ENCODE assay signal across 9 cellular contexts in the genomic region with DNA sequence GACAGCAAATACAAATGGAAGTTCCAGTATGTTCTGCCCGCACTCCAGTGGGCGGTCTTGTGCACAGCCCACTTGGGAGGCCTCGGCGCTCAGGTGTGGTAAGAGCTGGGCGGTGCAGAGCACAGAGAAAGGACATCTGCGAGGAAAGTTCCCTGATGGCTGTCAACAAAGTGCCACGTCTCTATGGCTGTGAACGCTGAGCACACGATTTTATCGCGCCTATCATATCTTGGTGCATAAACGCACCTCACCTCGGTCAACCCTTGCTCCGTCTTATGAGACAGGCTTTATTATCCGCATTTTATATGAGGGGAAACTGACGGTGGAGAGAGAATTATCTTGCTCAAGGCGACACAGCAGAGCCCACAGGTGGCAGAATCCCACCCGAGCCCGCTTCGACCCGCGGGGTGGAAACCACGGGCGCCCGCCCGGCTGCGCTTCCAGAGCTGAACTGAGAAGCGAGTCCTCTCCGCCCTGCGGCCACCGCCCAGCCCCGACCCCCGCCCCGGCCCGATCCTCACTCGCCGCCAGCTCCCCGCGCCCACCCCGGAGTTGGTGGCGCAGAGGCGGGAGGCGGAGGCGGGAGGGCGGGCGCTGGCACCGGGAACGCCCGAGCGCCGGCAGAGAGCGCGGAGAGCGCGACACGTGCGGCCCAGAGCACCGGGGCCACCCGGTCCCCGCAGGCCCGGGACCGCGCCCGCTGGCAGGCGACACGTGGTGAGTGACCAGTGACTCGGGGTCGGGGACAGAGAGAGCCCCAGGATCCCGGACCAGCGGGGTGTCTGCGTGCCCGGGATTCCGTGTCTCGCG. TPM values are rescaled to one million over a fixed set of nuclear protein-coding genes. Genes with fewer than 3 reads are reported as not detected.
DNase-seq lines count a peak whose midpoint lies in the region; ATAC-seq and TF ChIP-seq lines count a peak whose summit lies in the region.
"Had no signal": no experiment of that assay in that cellular context is flagged by ENCODE, and none has a peak within 500 bp of the region (broad histone marks: within the 10 kb centered on the region; RNA-seq: fewer than 3 reads in every experiment).

A gene with protein sequence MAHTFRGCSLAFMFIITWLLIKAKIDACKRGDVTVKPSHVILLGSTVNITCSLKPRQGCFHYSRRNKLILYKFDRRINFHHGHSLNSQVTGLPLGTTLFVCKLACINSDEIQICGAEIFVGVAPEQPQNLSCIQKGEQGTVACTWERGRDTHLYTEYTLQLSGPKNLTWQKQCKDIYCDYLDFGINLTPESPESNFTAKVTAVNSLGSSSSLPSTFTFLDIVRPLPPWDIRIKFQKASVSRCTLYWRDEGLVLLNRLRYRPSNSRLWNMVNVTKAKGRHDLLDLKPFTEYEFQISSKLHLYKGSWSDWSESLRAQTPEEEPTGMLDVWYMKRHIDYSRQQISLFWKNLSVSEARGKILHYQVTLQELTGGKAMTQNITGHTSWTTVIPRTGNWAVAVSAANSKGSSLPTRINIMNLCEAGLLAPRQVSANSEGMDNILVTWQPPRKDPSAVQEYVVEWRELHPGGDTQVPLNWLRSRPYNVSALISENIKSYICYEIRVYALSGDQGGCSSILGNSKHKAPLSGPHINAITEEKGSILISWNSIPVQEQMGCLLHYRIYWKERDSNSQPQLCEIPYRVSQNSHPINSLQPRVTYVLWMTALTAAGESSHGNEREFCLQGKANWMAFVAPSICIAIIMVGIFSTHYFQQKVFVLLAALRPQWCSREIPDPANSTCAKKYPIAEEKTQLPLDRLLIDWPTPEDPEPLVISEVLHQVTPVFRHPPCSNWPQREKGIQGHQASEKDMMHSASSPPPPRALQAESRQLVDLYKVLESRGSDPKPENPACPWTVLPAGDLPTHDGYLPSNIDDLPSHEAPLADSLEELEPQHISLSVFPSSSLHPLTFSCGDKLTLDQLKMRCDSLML (plus strand): TSS at position 623 of the 810 bp plus-strand sequence. CDS start 12,496 bp downstream, outside the sequence.

- peak within 1 kb of the TSS; percentile 14; the same call in 1 of the 2 replicates for H3K4me3 ChIP-seq in GM12864 (ENCODE audit: low read depth, low read length)
- H3K4me3 ChIP-seq in mesodermal cell (ENCODE audit: extremely low read depth, insufficient read depth, low read length, poor library complexity, severe bottlenecking): peak within 1 kb of the TSS; percentile 34

- ATAC-seq in HG03066 (IDR thresholded peaks at IDR 0.05; ENCODE audit: low read depth, unreplicated experiment): peak; percentile 56
- ATAC-seq in GM18519 (IDR thresholded peaks at IDR 0.05; ENCODE audit: low FRiP score, unreplicated experiment): no peak

- no peak for TF ChIP-seq CTCF in GM12864 (IDR thresholded peaks at IDR 0.05; ENCODE audit: low read depth, low read length, missing control alignments)

- 6 to 7% methylated on average over 50 to 57 of the region's 75 CpGs for WGBS in mesodermal cell (ENCODE audit: insufficient coverage in 2 of 2), 2 experiments

- no peaks in the 10 kb centered on the region for H3K36me3 ChIP-seq in mesodermal cell (ENCODE audit: control insufficient read depth, insufficient read depth, low read length)

- H3K9me3 ChIP-seq in mesodermal cell (ENCODE audit: control insufficient read depth, low read length): no peaks in the 10 kb centered on the region

- no peak within 1 kb of the TSS for H3K27ac ChIP-seq in mesodermal cell (ENCODE audit: low read depth, low read length, severe bottlenecking)

- DNase-seq in GM12864 (ENCODE audit: low read depth) (no peak), cerebellar cortex (ENCODE audit: low spot score) (no peak)
- DNase-seq in central memory CD4-positive, alpha-beta T cell: peak; percentile 23
- DNase-seq in stimulated activated naive CD4-positive, alpha-beta T cell treated with Interleukin-2 at 50 U/mL for 16 hours (lab: John Stamatoyannopoulos, UW): peak; percentile 63

- intact Hi-C loops in T-helper 2 cell treated with Interferon-gamma antibody and Interleukin-4, amounts not matched to agents 100 ng/mL and 5 ng/mL, for 36 hours (cut with micrococcal nuclease): loop anchor here (1.0 to 10.0 kb wide), 6 partner anchors 13 to 373 kb away; a partner anchor contains a TSS

- H3K4me1 ChIP-seq in mesodermal cell (ENCODE audit: control insufficient read depth, insufficient read depth, low read length, poor library complexity, severe bottlenecking): no peaks in the 10 kb centered on the region

RNA-seq across cellular contexts. Expression of the gene that starts here (rescaled TPM):
- 27.2 and 27.8 TPM in 2 replicates for total RNA-seq in T-helper 2 cell treated with Interferon-gamma antibody and Interleukin-4, amounts not matched to agents 100 ng/mL and 5 ng/mL, for 36 hours
- 0.48 TPM for polyA plus RNA-seq in mesodermal cell (2013, experiment 1 of 2)
- 0.35 TPM for polyA plus RNA-seq in mesodermal cell (2013, experiment 2 of 2)
- total RNA-seq: glomerular endothelial cell had no signal

Comparison
In these comparisons a context has a peak if more than half of its experiments do, and no peak if none do; other contexts are left out.
1. DNase-seq: peak in central memory CD4-positive, alpha-beta T cell (single experiment) and stimulated activated naive CD4-positive, alpha-beta T cell treated with Interleukin-2 at 50 U/mL for 16 hours (single experiment); none in GM12864 (single experiment) and cerebellar cortex (single experiment).